17 cellular contexts compared by ENCODE assay signal in the genomic region with DNA sequence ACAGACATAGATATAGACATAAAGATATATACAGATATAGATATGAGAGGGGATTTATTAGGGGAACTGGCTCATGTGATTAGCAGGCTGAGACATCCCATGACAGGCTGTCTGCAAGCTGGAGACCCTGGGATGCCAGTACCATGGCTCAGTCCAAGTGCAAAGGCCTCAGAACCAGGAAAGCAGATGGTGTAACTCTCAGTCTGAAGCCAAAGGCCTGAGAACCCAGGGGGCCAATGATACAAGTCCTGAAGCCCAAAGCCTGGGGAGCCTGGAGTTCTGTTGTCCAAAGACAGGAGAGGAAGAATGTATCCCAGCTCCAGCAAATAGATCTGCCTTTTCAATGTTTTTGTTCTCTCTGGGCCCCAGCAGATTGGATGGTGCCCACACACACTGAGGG. TPM values are rescaled to one million over a fixed set of nuclear protein-coding genes. Genes with fewer than 3 reads are reported as not detected.
DNase-seq lines count a peak whose midpoint lies in the region; ATAC-seq, FAIRE-seq and TF ChIP-seq lines count a peak whose summit lies in the region.
"Had no signal": no experiment of that assay in that cellular context is flagged by ENCODE, and none has a peak within 500 bp of the region (broad histone marks: within the 10 kb centered on the region; RNA-seq: fewer than 3 reads in every experiment).

No MANE protein-coding gene starts in this region.

- no TSS peak for BruUV-seq in HepG2 (replicated peaks; lab: Mats Ljungman, UMichigan)

- DNase-seq in HepG2 (ENCODE audit: low spot score): no peak
- DNase-seq in right lobe of liver: no peak
- peak; percentile 32 for DNase-seq in cerebellum (ENCODE audit: low spot score)
- no peak for DNase-seq in stimulated activated CD4-positive, alpha-beta T cell treated with anti-CD3 and anti-CD28 coated beads, Interleukin-2, amount 100 ng/mL, for 48 hours
- no peak for DNase-seq in NCI-H146 treated with DMSO at 0.1 percent for 48 hours (lab: John Stamatoyannopoulos, UW; ENCODE audit: unreplicated experiment)
- DNase-seq in GDM1 (lab: John Stamatoyannopoulos, UW): no peak
- DNase-seq: dermis blood vessel endothelial cell; NCI-H2081; NCI-H69; small intestine; stimulated activated naive CD8-positive, alpha-beta T cell treated with anti-CD3 and anti-CD28 coated beads, Interleukin-15, amount 100 ng/mL, for 72 hours had no signal

- no peak for TF ChIP-seq CTCF in HepG2 (CRISPR knock-in tag; IDR thresholded peaks at IDR 0.05)
- no peak for TF ChIP-seq CTCF in right lobe of liver (IDR thresholded peaks at IDR 0.05)
- TF ChIP-seq CTCF in nephron (IDR thresholded peaks at IDR 0.05; ENCODE audit: unreplicated experiment in 3 of 3): no peak

- ATAC-seq in HepG2: no peak
- ATAC-seq in right lobe of liver: no peak
- no peak for ATAC-seq in HG03432 (IDR thresholded peaks at IDR 0.05; ENCODE audit: unreplicated experiment)
- ATAC-seq: stimulated activated naive CD8-positive, alpha-beta T cell treated with anti-CD3 and anti-CD28 coated beads, Interleukin-15, amount 100 ng/mL, for 72 hours had no signal

- POLR2A ChIA-PET in HepG2 (lab: Yijun Ruan, JAX): interaction anchor here (0.8 to 8.7 kb wide), 4 partner anchors 7 to 42 kb away, joined by 3 to 147 read pairs (median 28); no protein-coding TSS in a partner anchor

- H3K4me1 ChIP-seq in HepG2 (ENCODE audit: insufficient read depth, low read length) (peaks cover 54% of the 10 kb centered on the region), right lobe of liver (peaks cover 0 to 76% (median 27%) of the 10 kb centered on the region in 4 donors)

- in situ Hi-C loops in HepG2 (cut with HindIII; ENCODE audit: extremely low pct_ligation_motif_present, low pct_unique_long_range_greater_than_20kb): no loop called here

- H3K27me3 Mint-ChIP-seq in nephron (ENCODE audit: low read depth): no peaks in the 10 kb centered on the region
- H3K27me3 Mint-ChIP-seq: stimulated activated naive CD8-positive, alpha-beta T cell treated with anti-CD3 and anti-CD28 coated beads, Interleukin-15, amount 100 ng/mL, for 72 hours had no signal

- peak overlapping the region; percentile 22 to 51 (median 31) for H3K27ac Mint-ChIP-seq in nephron

- no peaks in the 10 kb centered on the region for H3K9me3 Mint-ChIP-seq in nephron
- H3K9me3 Mint-ChIP-seq: stimulated activated naive CD8-positive, alpha-beta T cell treated with anti-CD3 and anti-CD28 coated beads, Interleukin-15, amount 100 ng/mL, for 72 hours; T-helper 2 cell treated with Interferon-gamma antibody and Interleukin-4, amounts not matched to agents 5 μg/mL and 100 μg/mL, for 36 hours had no signal

- H3K27me3 ChIP-seq in HepG2 (ENCODE audit: control insufficient read depth in 1 of 2, insufficient read depth in 2 of 2, low read length in 2 of 2): no peaks in the 10 kb centered on the region; a peak in 1 of 5 replicates
- no peaks in the 10 kb centered on the region for H3K27me3 ChIP-seq in right lobe of liver
- H3K27me3 ChIP-seq: adrenal gland had no signal

- CTCF ChIA-PET in HepG2 (lab: Yijun Ruan, JAX; ENCODE audit: low intra/inter-chr PET ratio, low total read pairs): no interaction called here

- H3K27ac ChIP-seq in HepG2 (ENCODE audit: extremely low read length, insufficient read depth, low read length) (peak overlapping the region; percentile 48), right lobe of liver (peak overlapping the region in 1 of 3 donors; percentile 33)

- TF ChIP-seq EP300 in HepG2 (IDR thresholded peaks at IDR 0.05; ENCODE audit: low read depth in 2 of 2, low read length in 2 of 2) (no peak), HepG2 (CRISPR knock-in tag; IDR thresholded peaks at IDR 0.05; ENCODE audit: borderline replicate concordance) (no peak)

- H3K79me2 ChIP-seq in HepG2 (ENCODE audit: insufficient read depth, low read length): peaks cover 96% of the 10 kb centered on the region

- peaks cover 82% of the 10 kb centered on the region for H4K20me1 ChIP-seq in HepG2 (ENCODE audit: insufficient read depth, low read length)

- H3K4me3 Mint-ChIP-seq in nephron: peak overlapping the region in 2 of 3 experiments; percentile 15 to 39
- H3K4me3 Mint-ChIP-seq: T-helper 2 cell treated with Interferon-gamma antibody and Interleukin-4, amounts not matched to agents 5 μg/mL and 100 μg/mL, for 36 hours had no signal

- H3K36me3 ChIP-seq in HepG2 (replicated peaks in 1 of 2; ENCODE audit: control insufficient read depth in 1 of 2, insufficient read depth in 2 of 2, low read length in 2 of 2): peaks cover 0 to 6% of the 10 kb centered on the region in 2 experiments; a peak in 2 of 5 replicates
- H3K36me3 ChIP-seq in right lobe of liver: no peaks in the 10 kb centered on the region
- H3K36me3 ChIP-seq: adrenal gland had no signal

- H3K36me3 Mint-ChIP-seq in nephron (ENCODE audit: low read depth): peaks cover 7% of the 10 kb centered on the region

- H2AFZ ChIP-seq in HepG2 (ENCODE audit: low read length): no peak overlapping the region

- peak overlapping the region; percentile 93 for H3K4me2 ChIP-seq in HepG2 (ENCODE audit: low read depth, low read length)

- TF ChIP-seq POLR2A in HepG2 (IDR thresholded peaks at IDR 0.05; ENCODE audit: insufficient read depth in 1 of 2, low read depth in 2 of 2, low read length in 2 of 2): no peak
- no peak for TF ChIP-seq POLR2A in right lobe of liver (IDR thresholded peaks at IDR 0.05)

- TF ChIP-seq RAD21 in HepG2 (CRISPR knock-in tag; IDR thresholded peaks at IDR 0.05): no peak

- H3K4me1 Mint-ChIP-seq in nephron: peaks cover 71% of the 10 kb centered on the region

- intact Hi-C loops in HepG2 (cut with micrococcal nuclease; ENCODE audit: unreplicated experiment) (loop anchor here (10.0 kb wide), 1 partner anchor 200 kb away; no protein-coding TSS in a partner anchor), right lobe of liver (cut with DNase I) (no loop called here)

- H3K4me3 ChIP-seq in HepG2 (replicated peaks in 1 of 3; ENCODE audit: insufficient read depth in 1 of 3, low read depth in 2 of 3, low read length in 3 of 3) (peak overlapping the region; percentile 12 to 31 (median 29); a peak in 4 of 6 replicates), right lobe of liver (no peak overlapping the region)
- H3K4me3 ChIP-seq: adrenal gland had no signal

- no peak for FAIRE-seq in HepG2 (lab: Jason Lieb, UNC)
- FAIRE-seq: small intestine had no signal

- H3K9ac ChIP-seq in HepG2 (ENCODE audit: insufficient read depth, low read depth, low read length): peak overlapping the region; percentile 42; the same call in 1 of the 2 replicates

- no peaks in the 10 kb centered on the region for H3K9me3 ChIP-seq in HepG2 (ENCODE audit: low read length)
- H3K9me3 ChIP-seq in right lobe of liver: no peaks in the 10 kb centered on the region
- H3K9me3 ChIP-seq: adrenal gland had no signal

RNA-seq across cellular contexts. Expression of a gene that starts 5.5 kb away (rescaled TPM):
- 306 and 519 TPM in 2 replicates for total RNA-seq in HepG2 (2016; rRNA removed; fragmentation: Illumina TruSeq; extraction: Trizol)
- 41.5 and 47.9 TPM in 2 replicates for total RNA-seq in HepG2 (2016; cell fraction: cytosol; rRNA removed; fragmentation: Illumina TruSeq; extraction: Trizol; ENCODE audit: low read depth)
- total RNA-seq in HepG2 (2016; cell fraction: insoluble cytoplasmic fraction; rRNA removed; fragmentation: Illumina TruSeq; extraction: Trizol): 301 and 511 TPM in 2 replicates
- total RNA-seq in HepG2 (2016; cell fraction: membrane; rRNA removed; fragmentation: Illumina TruSeq; extraction: Trizol): 139 and 156 TPM in 2 replicates
- 164 and 168 TPM in 2 replicates for total RNA-seq in HepG2 (2016; cell fraction: nucleus; rRNA removed; fragmentation: Illumina TruSeq; extraction: Trizol)
- polyA plus RNA-seq in HepG2 (2011; rRNA removed): 324 and 400 TPM in 2 replicates
- polyA plus RNA-seq in HepG2 (2011; cell fraction: cytosol; rRNA removed): 198 and 289 TPM in 2 replicates
- 115 and 150 TPM in 2 replicates for polyA plus RNA-seq in HepG2 (2011; cell fraction: nucleus; rRNA removed)
- 250 and 343 TPM in 2 replicates for polyA plus RNA-seq in HepG2 (2012)
- 15.2 and 17.3 TPM in 2 replicates for polyA plus RNA-seq in HepG2 (2016; cell fraction: cytosol; fragmentation: Illumina TruSeq; extraction: Trizol; ENCODE audit: low read depth)
- 352 and 368 TPM in 2 replicates for polyA plus RNA-seq in HepG2 (2016; cell fraction: insoluble cytoplasmic fraction; fragmentation: Illumina TruSeq; extraction: Trizol; ENCODE audit: low read depth)
- 48.5 and 57.6 TPM in 2 replicates for polyA plus RNA-seq in HepG2 (2016; cell fraction: membrane; fragmentation: Illumina TruSeq; extraction: Trizol; ENCODE audit: low read depth)
- 161 and 162 TPM in 2 replicates for polyA plus RNA-seq in HepG2 (2016; cell fraction: nucleus; fragmentation: Illumina TruSeq; extraction: Trizol; ENCODE audit: insufficient read depth, low read depth)
- polyA minus RNA-seq in HepG2 (2011; rRNA and poly(A)+ RNA removed; ENCODE audit: low replicate concordance): 203 and 487 TPM in 2 replicates
- 356 and 419 TPM in 2 replicates for polyA minus RNA-seq in HepG2 (2011; cell fraction: cytosol; rRNA and poly(A)+ RNA removed)
- polyA minus RNA-seq in HepG2 (2011; cell fraction: nucleus; rRNA and poly(A)+ RNA removed): 163 and 303 TPM in 2 replicates
- total RNA-seq in right lobe of liver: 100 to 1,000 TPM; 130 to 224 (median 201) TPM
- total RNA-seq in cerebellum: 128 TPM

RNA-seq across cellular contexts. Expression of a gene that starts 21.1 kb away (rescaled TPM):
- not detected in 2 replicates for total RNA-seq in HepG2 (2016; rRNA removed; fragmentation: Illumina TruSeq; extraction: Trizol)
- not detected in 2 replicates for total RNA-seq in HepG2 (2016; cell fraction: cytosol; rRNA removed; fragmentation: Illumina TruSeq; extraction: Trizol; ENCODE audit: low read depth)
- total RNA-seq in HepG2 (2016; cell fraction: insoluble cytoplasmic fraction; rRNA removed; fragmentation: Illumina TruSeq; extraction: Trizol): not detected in 2 replicates
- not detected in 2 replicates for total RNA-seq in HepG2 (2016; cell fraction: membrane; rRNA removed; fragmentation: Illumina TruSeq; extraction: Trizol)
- total RNA-seq in HepG2 (2016; cell fraction: nucleus; rRNA removed; fragmentation: Illumina TruSeq; extraction: Trizol): not detected in 2 replicates
- polyA plus RNA-seq in HepG2 (2011; rRNA removed): 0.84 and 1.3 TPM in 2 replicates
- polyA plus RNA-seq in HepG2 (2011; cell fraction: cytosol; rRNA removed): not detected in 2 replicates
- polyA plus RNA-seq in HepG2 (2011; cell fraction: nucleus; rRNA removed): not detected in 2 replicates
- polyA plus RNA-seq in HepG2 (2012): 4.1 and 8.1 TPM in 2 replicates
- not detected in 2 replicates for polyA plus RNA-seq in HepG2 (2016; cell fraction: cytosol; fragmentation: Illumina TruSeq; extraction: Trizol; ENCODE audit: low read depth)
- polyA plus RNA-seq in HepG2 (2016; cell fraction: insoluble cytoplasmic fraction; fragmentation: Illumina TruSeq; extraction: Trizol; ENCODE audit: low read depth): not detected in 2 replicates
- not detected in 2 replicates for polyA plus RNA-seq in HepG2 (2016; cell fraction: membrane; fragmentation: Illumina TruSeq; extraction: Trizol; ENCODE audit: low read depth)
- polyA plus RNA-seq in HepG2 (2016; cell fraction: nucleus; fragmentation: Illumina TruSeq; extraction: Trizol; ENCODE audit: insufficient read depth, low read depth): not detected in 2 replicates
- not detected in 2 replicates for polyA minus RNA-seq in HepG2 (2011; rRNA and poly(A)+ RNA removed; ENCODE audit: low replicate concordance)
- not detected in 2 replicates for polyA minus RNA-seq in HepG2 (2011; cell fraction: cytosol; rRNA and poly(A)+ RNA removed)
- not detected in 2 replicates for polyA minus RNA-seq in HepG2 (2011; cell fraction: nucleus; rRNA and poly(A)+ RNA removed)
- under 1 TPM in 1 of 6 experiments, not detected in 5; 0.84 TPM for total RNA-seq in right lobe of liver
- total RNA-seq in cerebellum: not detected
- total RNA-seq: adrenal gland, dermis blood vessel endothelial cell, liver, RPMI7951 had no signal
- polyA plus RNA-seq: adrenal gland, liver had no signal

RNA-seq across cellular contexts. Expression of a gene that starts 52.7 kb away (rescaled TPM):
- 98.6 and 105 TPM in 2 replicates for total RNA-seq in HepG2 (2016; rRNA removed; fragmentation: Illumina TruSeq; extraction: Trizol)
- 38.4 and 41.4 TPM in 2 replicates for total RNA-seq in HepG2 (2016; cell fraction: cytosol; rRNA removed; fragmentation: Illumina TruSeq; extraction: Trizol; ENCODE audit: low read depth)
- 102 and 111 TPM in 2 replicates for total RNA-seq in HepG2 (2016; cell fraction: insoluble cytoplasmic fraction; rRNA removed; fragmentation: Illumina TruSeq; extraction: Trizol)
- total RNA-seq in HepG2 (2016; cell fraction: membrane; rRNA removed; fragmentation: Illumina TruSeq; extraction: Trizol): 49.4 and 51.1 TPM in 2 replicates
- total RNA-seq in HepG2 (2016; cell fraction: nucleus; rRNA removed; fragmentation: Illumina TruSeq; extraction: Trizol): 65.9 and 68.3 TPM in 2 replicates
- polyA plus RNA-seq in HepG2 (2011; rRNA removed): 59.1 and 80.2 TPM in 2 replicates
- 55.4 and 78.1 TPM in 2 replicates for polyA plus RNA-seq in HepG2 (2011; cell fraction: cytosol; rRNA removed)
- polyA plus RNA-seq in HepG2 (2011; cell fraction: nucleus; rRNA removed): 19.7 and 23.5 TPM in 2 replicates
- polyA plus RNA-seq in HepG2 (2012): 63.5 and 76.7 TPM in 2 replicates
- 32.7 and 33.7 TPM in 2 replicates for polyA plus RNA-seq in HepG2 (2016; cell fraction: cytosol; fragmentation: Illumina TruSeq; extraction: Trizol; ENCODE audit: low read depth)
- polyA plus RNA-seq in HepG2 (2016; cell fraction: insoluble cytoplasmic fraction; fragmentation: Illumina TruSeq; extraction: Trizol; ENCODE audit: low read depth): 126 and 140 TPM in 2 replicates
- 42.9 and 45.4 TPM in 2 replicates for polyA plus RNA-seq in HepG2 (2016; cell fraction: membrane; fragmentation: Illumina TruSeq; extraction: Trizol; ENCODE audit: low read depth)
- polyA plus RNA-seq in HepG2 (2016; cell fraction: nucleus; fragmentation: Illumina TruSeq; extraction: Trizol; ENCODE audit: insufficient read depth, low read depth): 119 and 120 TPM in 2 replicates
- polyA minus RNA-seq in HepG2 (2011; rRNA and poly(A)+ RNA removed; ENCODE audit: low replicate concordance): 27.0 and 73.4 TPM in 2 replicates
- polyA minus RNA-seq in HepG2 (2011; cell fraction: cytosol; rRNA and poly(A)+ RNA removed): 35.2 and 36.4 TPM in 2 replicates
- 32.4 and 33.3 TPM in 2 replicates for polyA minus RNA-seq in HepG2 (2011; cell fraction: nucleus; rRNA and poly(A)+ RNA removed)
- 10 to 100 TPM; 22.2 to 65.7 (median 30.3) TPM for total RNA-seq in right lobe of liver
- total RNA-seq in cerebellum: 35.7 TPM

Comparison
In these comparisons a context has a peak if more than half of its experiments do, and no peak if none do; other contexts are left out.
1. H3K4me3 ChIP-seq: peak in HepG2 (3 of 3); none in right lobe of liver (0 of 3).